In genomic region chr4:67198757-67199156, GRCh38 we compare ENCODE assay signal across 1 cellular context.
TF ChIP-seq lines count a peak whose summit lies in the region.

No MANE protein-coding gene starts in this region.

TF ChIP-seq in GM12878, 131 proteins besides CTCF, POLR2A, EP300 and RAD21 (continued from another document):
- TF ChIP-seq BCL3 (IDR thresholded peaks at IDR 0.05; ENCODE audit: borderline replicate concordance, insufficient read depth, low read depth, low read length, poor library complexity, severe bottlenecking) (no peak), SPI1 (IDR thresholded peaks at IDR 0.05; ENCODE audit: borderline replicate concordance, insufficient read depth, low read depth, low read length) (no peak), EZH2 (IDR thresholded peaks at IDR 0.05; ENCODE audit: borderline replicate concordance, control insufficient read depth, low read depth, low read length) (no peak), MTA3 (IDR thresholded peaks at IDR 0.05; ENCODE audit: borderline replicate concordance, low read length) (no peak), CHD2 (IDR thresholded peaks at IDR 0.05; ENCODE audit: borderline replicate concordance, low read depth, low read length) (no peak), KDM1A (IDR thresholded peaks at IDR 0.05; ENCODE audit: borderline replicate concordance) (no peak), CREM (IDR thresholded peaks at IDR 0.05; ENCODE audit: low read depth) (no peak), PAX5 (IDR thresholded peaks at IDR 0.05; ENCODE audit: borderline replicate concordance, low read depth, low read length) (no peak), POU2F2 (IDR thresholded peaks at IDR 0.05; ENCODE audit: borderline replicate concordance, low read depth, low read length) (no peak), NFYA (IDR thresholded peaks at IDR 0.05; ENCODE audit: borderline replicate concordance, low read depth, low read length) (no peak), SMC3 (IDR thresholded peaks at IDR 0.05; ENCODE audit: borderline replicate concordance, low read length) (no peak; the same call in 1 of the 2 replicates), ATF2 (IDR thresholded peaks at IDR 0.05; ENCODE audit: low read length) (no peak)
